In the genomic region with DNA sequence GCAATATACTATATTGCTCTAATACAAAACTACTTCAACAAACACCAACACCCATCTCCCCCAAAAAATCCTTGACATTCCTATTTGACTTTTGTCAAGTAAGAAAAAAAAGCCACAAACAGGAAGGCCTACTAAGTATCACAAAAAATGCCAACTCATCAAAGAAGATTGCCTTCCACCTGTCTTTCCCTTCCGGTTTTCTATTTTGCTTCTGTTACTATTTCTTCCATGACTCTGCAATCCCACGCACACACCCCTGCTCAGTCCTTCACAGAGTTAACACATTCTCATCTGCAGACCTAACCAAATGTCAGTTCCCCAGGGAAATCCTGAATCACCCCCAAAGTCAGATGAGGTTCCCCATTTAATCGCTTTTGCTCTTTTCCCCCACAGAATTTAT, we compare ENCODE assay signal across 17 cellular contexts. TPM values are rescaled to one million over a fixed set of nuclear protein-coding genes. Genes with fewer than 3 reads are reported as not detected.
"Had no signal": no experiment of that assay in that cellular context is flagged by ENCODE, and none has a peak within 500 bp of the region (broad histone marks: within the 10 kb centered on the region; RNA-seq: fewer than 3 reads in every experiment).

No MANE protein-coding gene starts in this region.

- DNase-seq: activated CD4-positive, alpha-beta T cell treated with anti-CD3 and anti-CD28 coated beads for 48 hours; activated naive CD4-positive, alpha-beta T cell treated with anti-CD3 and anti-CD28 coated beads, Interleukin-2, amount 10 ng/mL, durations not matched to agents 7 days and 5 days; caudate nucleus; colonic mucosa; effector CD4-positive, alpha-beta T cell; foreskin melanocyte; head of caudate nucleus; islet precursor cell; mammary epithelial cell; mucosa of descending colon; sigmoid colon; stimulated activated CD4-positive, alpha-beta T cell treated with anti-CD3 and anti-CD28 coated beads, Interleukin-2, amount 100 ng/mL, for 48 hours; stimulated activated naive CD8-positive, alpha-beta T cell treated with anti-CD3 and anti-CD28 coated beads, Interleukin-15, Interleukin-2, amounts not matched to agents 100 U/mL and 50 U/mL, for 24 hours had no signal

- H3K36me3 ChIP-seq: colonic mucosa, sigmoid colon, suprapubic skin, upper lobe of left lung had no signal

- H3K4me3 ChIP-seq: colonic mucosa, mucosa of descending colon, sigmoid colon, suprapubic skin, upper lobe of left lung had no signal

- H3K9me3 ChIP-seq: colonic mucosa, mucosa of descending colon, sigmoid colon, suprapubic skin, upper lobe of left lung had no signal

- H3K4me1 ChIP-seq: colonic mucosa, sigmoid colon, suprapubic skin, upper lobe of left lung had no signal

- H3K27ac ChIP-seq: colonic mucosa, sigmoid colon, suprapubic skin, upper lobe of left lung had no signal

- H3K27me3 ChIP-seq: colonic mucosa, sigmoid colon, suprapubic skin, upper lobe of left lung had no signal

RNA-seq across cellular contexts. Expression of a gene that starts 15.2 kb away (rescaled TPM):
- total RNA-seq: activated T-helper 1 cell treated with anti-CD3 and anti-CD28 coated beads, Interleukin-12 subunit alpha, Interleukin-12 subunit beta, Interleukin-2, Interleukin-4 antibody, amounts not matched to agents 30 ng/mL and 10 ng/mL and 1 ng/mL, durations not matched to agents 14 hours and 24 hours and 36 hours; T-helper 2 cell treated with Interferon-gamma antibody and Interleukin-4, amounts not matched to agents 100 ng/mL and 5 ng/mL, for 36 hours had no signal
